9 cellular contexts compared by ENCODE assay signal in genomic region chr2:19868224-19868623, GRCh38. TPM values are rescaled to one million over a fixed set of nuclear protein-coding genes. Genes with fewer than 3 reads are reported as not detected.
DNase-seq lines count a peak whose midpoint lies in the region; ATAC-seq, FAIRE-seq and TF ChIP-seq lines count a peak whose summit lies in the region.
"Had no signal": no experiment of that assay in that cellular context is flagged by ENCODE, and none has a peak within 500 bp of the region (broad histone marks: within the 10 kb centered on the region; RNA-seq: fewer than 3 reads in every experiment).

No MANE protein-coding gene starts in this region.

- H4K20me1 ChIP-seq in H1 (replicated peaks in 1 of 2; ENCODE audit: control insufficient read depth in 1 of 2, insufficient read depth in 2 of 2, low read length in 2 of 2) = no peaks in the 10 kb centered on the region

- H4K5ac ChIP-seq in H1 (ENCODE audit: insufficient read length, low read depth, low read length) = no peak overlapping the region

- H3K4me1 ChIP-seq in H1 (replicated peaks in 1 of 4; ENCODE audit: control insufficient read depth in 3 of 4, insufficient read depth in 4 of 4, low read length in 3 of 4) (peaks cover 0 to 6% (median 2%) of the 10 kb centered on the region in 4 experiments; a peak in 3 of 7 replicates), parathyroid adenoma (peaks cover 4% of the 10 kb centered on the region)

- no peak overlapping the region for H3K56ac ChIP-seq in H1 (replicated peaks; ENCODE audit: insufficient read length, low read depth, low read length)

- H4K8ac ChIP-seq in H1 (ENCODE audit: extremely low read depth, insufficient read depth, low read length) = no peak overlapping the region

- H3K36me3 ChIP-seq in H1 (ENCODE audit: control insufficient read depth in 2 of 4, insufficient read depth in 4 of 4, low read length in 3 of 4) (no peaks in the 10 kb centered on the region), parathyroid adenoma (ENCODE audit: control insufficient read depth, insufficient read depth, low read length) (no peaks in the 10 kb centered on the region)

- no peak overlapping the region for H2BK5ac ChIP-seq in H1 (ENCODE audit: low read depth, low read length)

- H2BK15ac ChIP-seq in H1 (ENCODE audit: low read length) = no peak overlapping the region

- POLR2A ChIA-PET in H1 (lab: Charles Lee; ENCODE audit: partially characterized antibody) = no interaction called here

- H2BK20ac ChIP-seq in H1 (ENCODE audit: low read length) = no peak overlapping the region; the same call in 1 of the 2 replicates

- TF ChIP-seq EP300 in H1 (IDR thresholded peaks at IDR 0.05; ENCODE audit: borderline replicate concordance in 1 of 2, low read depth in 2 of 2, low read length in 2 of 2) = no peak

- no peaks in the 10 kb centered on the region for H3K79me1 ChIP-seq in H1 (ENCODE audit: low read depth, low read length)

- no peak overlapping the region for H3K14ac ChIP-seq in H1 (ENCODE audit: insufficient read length)

- H3K4ac ChIP-seq in H1 (replicated peaks; ENCODE audit: insufficient read length, low read depth, low read length) = no peak overlapping the region

- no peaks in the 10 kb centered on the region for H3K79me2 ChIP-seq in H1 (ENCODE audit: control insufficient read depth in 1 of 2, insufficient read depth in 2 of 2, low read length in 2 of 2)
- no peaks in the 10 kb centered on the region for H3K79me2 ChIP-seq in parathyroid adenoma

- CTCF ChIA-PET in H1 (lab: Charles Lee; ENCODE audit: partially characterized antibody) = interaction anchor here (0.6 to 1.0 kb wide), 2 partner anchors 10 to 119 kb away, joined by 3 read pairs; no protein-coding TSS in a partner anchor

- no peak overlapping the region for H3K9ac ChIP-seq in H1 (replicated peaks in 1 of 4; ENCODE audit: extremely low read depth in 1 of 4, low read depth in 3 of 4, low read length in 3 of 4)
- no peak overlapping the region for H3K9ac ChIP-seq in parathyroid adenoma

- no peak overlapping the region for H2BK12ac ChIP-seq in H1 (ENCODE audit: low read depth, low read length)

- H3K23me2 ChIP-seq in H1 (ENCODE audit: low read depth, low read length) = peaks cover 6% of the 10 kb centered on the region; the same call in 1 of the 2 replicates

- H3K23ac ChIP-seq in H1 (ENCODE audit: insufficient read length) = no peak overlapping the region

- TF ChIP-seq CTCF in H1 (IDR thresholded peaks at IDR 0.05; ENCODE audit: control extremely low read depth in 1 of 3, insufficient read depth in 1 of 3, low read depth in 1 of 3, low read length in 3 of 3) = no peak
- no peak for TF ChIP-seq CTCF in parathyroid adenoma (IDR thresholded peaks at IDR 0.05)

- H4K91ac ChIP-seq in H1 (replicated peaks; ENCODE audit: insufficient read length, low read length) = no peak overlapping the region

- H2AFZ ChIP-seq in H1 (ENCODE audit: low read length) = no peak overlapping the region; the same call in 1 of the 2 replicates
- H2AFZ ChIP-seq in parathyroid adenoma = peak overlapping the region; percentile 98

- no peak for FAIRE-seq in H1 (lab: Jason Lieb, UNC)

- TF ChIP-seq RAD21 in H1 (IDR thresholded peaks at IDR 0.05 in 1 of 2, conservative IDR thresholded peaks at IDR 0.05 in 1 of 2; ENCODE audit: low read depth in 2 of 2, low read length in 2 of 2) = no peak

- no peaks in the 10 kb centered on the region for H3K9me3 ChIP-seq in H1 (ENCODE audit: insufficient read depth in 2 of 2, low read depth in 1 of 2, low read length in 1 of 2)
- H3K9me3 ChIP-seq in parathyroid adenoma (ENCODE audit: control insufficient read depth, low read length) = no peaks in the 10 kb centered on the region

- H3K4me3 ChIP-seq in GM08714 (ENCODE audit: low read length) = peak overlapping the region; percentile 41; the same call in 1 of the 2 replicates
- peak overlapping the region; percentile 57 to 77 (median 67) for H3K4me3 ChIP-seq in H1 (ENCODE audit: extremely low read depth in 1 of 4, insufficient read depth in 2 of 4, low read depth in 3 of 4, low read length in 4 of 4)
- H3K4me3 ChIP-seq in parathyroid adenoma (ENCODE audit: low read depth, low read length) = no peak overlapping the region

- H3K27me3 ChIP-seq in H1 (replicated peaks in 1 of 4; ENCODE audit: control insufficient read depth in 3 of 4, extremely low read depth in 1 of 4, insufficient read depth in 3 of 4, low read length in 3 of 4) = peaks cover 0 to 26% (median 24%) of the 10 kb centered on the region in 4 experiments; a peak in 6 of 7 replicates
- H3K27me3 ChIP-seq in parathyroid adenoma (ENCODE audit: control insufficient read depth, insufficient read depth, low read length) = no peaks in the 10 kb centered on the region

- H3K4me2 ChIP-seq in H1 (ENCODE audit: insufficient read depth in 1 of 2, low read depth in 2 of 2, low read length in 2 of 2) (peak overlapping the region; percentile 95), parathyroid adenoma (ENCODE audit: low read length) (peak overlapping the region; percentile 64)

- DNase-seq in H1 (ENCODE audit: low read depth in 1 of 2, low spot score in 2 of 2) (no peak), Ammon's horn (ENCODE audit: low spot score) (no peak), NCI-H446 treated with DMSO at 0.1 percent for 48 hours (lab: John Stamatoyannopoulos, UW) (no peak)
- DNase-seq in effector CD8-positive, alpha-beta T cell (lab: John Stamatoyannopoulos, UW) = no peak
- DNase-seq: NCI-H2081 treated with DMSO at 0.1 percent for 48 hours had no signal

- ATAC-seq in HG03342 (IDR thresholded peaks at IDR 0.05; ENCODE audit: unreplicated experiment) = peak; percentile 5
- ATAC-seq in GM18505 (IDR thresholded peaks at IDR 0.05; ENCODE audit: unreplicated experiment) = no peak

- WGBS in H1 (ENCODE audit: extremely low coverage in 1 of 2, insufficient coverage in 1 of 2, insufficient read length in 1 of 2, insufficient replicate concordance in 2 of 2, low coverage in 1 of 2, low lambda C conversion rate in 2 of 2, missing lambda C conversion rate in 1 of 2), 2 experiments = 88% methylated on average over 7 of the region's 7 CpGs; no CpG with 5 or more reads in 1 of the 2 experiments

- no peak overlapping the region for H3K27ac ChIP-seq in H1 (ENCODE audit: low read depth, low read length)
- H3K27ac ChIP-seq in parathyroid adenoma = no peak overlapping the region

- no peak overlapping the region for H2AK5ac ChIP-seq in H1 (ENCODE audit: low read depth, low read length)

- no peak overlapping the region for H3K18ac ChIP-seq in H1 (ENCODE audit: extremely low read depth, low read length)

- TF ChIP-seq POLR2A in H1 (IDR thresholded peaks at IDR 0.05; ENCODE audit: control extremely low read depth in 1 of 2, low read depth in 2 of 2, low read length in 2 of 2) (no peak), GM18505 (IDR thresholded peaks at IDR 0.05; ENCODE audit: borderline replicate concordance, extremely low read depth, insufficient read depth, insufficient read length) (no peak)

- no peak overlapping the region for H2BK120ac ChIP-seq in H1 (replicated peaks; ENCODE audit: low read depth, low read length)

TF ChIP-seq in H1, 55 proteins besides CTCF, POLR2A, EP300 and RAD21:
- no peak for TF ChIP-seq SP2 (IDR thresholded peaks at IDR 0.05; ENCODE audit: low read length)

RNA-seq across cellular contexts. Expression of gene TTC32, which starts 33.6 kb away (rescaled TPM):
- total RNA-seq in H1 (2021; fragmentation: NEBNext Ultra II Directional; extraction: Animal tissue kit (Norgen Biotek cat#: 25700)) = 6.7 and 8.7 TPM in 2 replicates
- polyA plus RNA-seq in H1 (2011; rRNA removed) = 5.8 and 6.8 TPM in 2 replicates
- 11.5 TPM for polyA plus RNA-seq in H1 (2011; cell fraction: cytosol; rRNA removed)
- polyA plus RNA-seq in H1 (2011; cell fraction: nucleus; rRNA removed) = 6.4 TPM
- 5.5 to 6.4 TPM (median 5.9 TPM) in 4 replicates for polyA plus RNA-seq in H1 (2012, experiment 1 of 2)
- 3.1 TPM for polyA plus RNA-seq in H1 (2012, experiment 2 of 2)
- polyA plus RNA-seq in H1 (2013, experiment 1 of 2) = 12.4 TPM
- 12.3 TPM for polyA plus RNA-seq in H1 (2013, experiment 2 of 2)
- 2.4 and 3.2 TPM in 2 replicates for polyA minus RNA-seq in H1 (2011; rRNA and poly(A)+ RNA removed)
- 2.1 TPM for polyA minus RNA-seq in H1 (2011; cell fraction: cytosol; rRNA and poly(A)+ RNA removed)
- 17.7 TPM for polyA minus RNA-seq in H1 (2011; cell fraction: nucleus; rRNA and poly(A)+ RNA removed)
